Comparison of ENCODE assay signal across 23 cellular contexts in genomic region chr22:43209523-43209890, GRCh38.
"Had no signal": no experiment of that assay in that cellular context is flagged by ENCODE, and none has a peak within 500 bp of the region (broad histone marks: within the 10 kb centered on the region; RNA-seq: fewer than 3 reads in every experiment).

No MANE protein-coding gene starts in this region.

- H3K36me3 ChIP-seq: heart left ventricle, left lung, lower lobe of right lung had no signal

- FAIRE-seq: colon, endothelial cell of umbilical vein, frontal cortex, islet of Langerhans, keratinocyte had no signal

- H3K9me3 Mint-ChIP-seq: central memory CD8-positive, alpha-beta T cell had no signal

- H3K4me3 Mint-ChIP-seq: central memory CD8-positive, alpha-beta T cell had no signal

- H3K9me3 ChIP-seq: esophagus muscularis mucosa, gastroesophageal sphincter, heart left ventricle, left lung, lower lobe of right lung had no signal

- H3K27ac ChIP-seq: coronary artery, dorsolateral prefrontal cortex, esophagus muscularis mucosa, foreskin keratinocyte, gastroesophageal sphincter, heart left ventricle, left lung, lower lobe of right lung had no signal

- H3K4me3 ChIP-seq: coronary artery, dorsolateral prefrontal cortex, esophagus muscularis mucosa, gastroesophageal sphincter, heart left ventricle, left lung, lower lobe of right lung had no signal

- DNase-seq: cerebellar nuclear complex; dermis blood vessel endothelial cell; dorsolateral prefrontal cortex; effector CD4-positive, alpha-beta T cell; effector memory CD4-positive, alpha-beta T cell; foreskin keratinocyte; hippocampal formation; kidney glomerular epithelial cell; left ventricle myocardium superior; mesenchymal stem cell; midbrain had no signal

- H3K27me3 ChIP-seq: dorsolateral prefrontal cortex, gastroesophageal sphincter, left lung had no signal

- H3K4me1 ChIP-seq: foreskin keratinocyte, gastroesophageal sphincter, left lung, lower lobe of right lung had no signal

- ATAC-seq: foreskin keratinocyte, gastroesophageal sphincter, heart left ventricle, left lung, left ventricle myocardium superior, lower lobe of right lung had no signal
